ENCODE assay signal across 15 cellular contexts in genomic region chr5:31908396-31908795, GRCh38.
DNase-seq lines count a peak whose midpoint lies in the region; ATAC-seq and TF ChIP-seq lines count a peak whose summit lies in the region.
"Had no signal": no experiment of that assay in that cellular context is flagged by ENCODE, and none has a peak within 500 bp of the region (broad histone marks: within the 10 kb centered on the region; RNA-seq: fewer than 3 reads in every experiment).

No MANE protein-coding gene starts in this region.

- no peaks in the 10 kb centered on the region for H3K9me3 Mint-ChIP-seq in activated CD4-positive, alpha-beta T cell treated with anti-CD3 and anti-CD28 coated beads for 36 hours (ENCODE audit: low read depth)
- H3K9me3 Mint-ChIP-seq in CD4-positive, alpha-beta T cell, result no peaks in the 10 kb centered on the region
- H3K9me3 Mint-ChIP-seq in endothelial cell (ENCODE audit: unreplicated experiment), result no peaks in the 10 kb centered on the region
- H3K9me3 Mint-ChIP-seq in progenitor cell of endocrine pancreas (ENCODE audit: low read depth), result no peaks in the 10 kb centered on the region

- peak; percentile 8 for DNase-seq in activated CD4-positive, alpha-beta T cell treated with anti-CD3 and anti-CD28 coated beads for 36 hours
- no peak for DNase-seq in activated CD4-positive, alpha-beta T cell treated with anti-CD3 and anti-CD28 coated beads, Interleukin-2, amount 50 U/mL, for 48 hours
- peak in 1 of 10 experiments; percentile 8 for DNase-seq in CD4-positive, alpha-beta T cell
- DNase-seq in endothelial cell (ENCODE audit: low spot score) (no peak), progenitor cell of endocrine pancreas (ENCODE audit: low spot score, unreplicated experiment) (no peak), NCI-H1048 (lab: John Stamatoyannopoulos, UW) (no peak)
- DNase-seq in stimulated activated CD4-positive, alpha-beta T cell treated with anti-CD3 and anti-CD28 coated beads, Interleukin-2, amount 100 ng/mL, for 24 hours, result no peak
- DNase-seq: AML-193; CD4-positive, alpha-beta memory T cell; DMS 273 treated with DMSO at 0.1 percent for 48 hours; DMS53 had no signal

- H3K4me1 Mint-ChIP-seq in activated CD4-positive, alpha-beta T cell treated with anti-CD3 and anti-CD28 coated beads for 36 hours, result peaks cover 5% of the 10 kb centered on the region
- H3K4me1 Mint-ChIP-seq in CD4-positive, alpha-beta T cell (ENCODE audit: low read depth), result peaks cover 10% of the 10 kb centered on the region
- H3K4me1 Mint-ChIP-seq in endothelial cell (ENCODE audit: unreplicated experiment) (peaks cover under 1% of the 10 kb centered on the region), progenitor cell of endocrine pancreas (ENCODE audit: low read depth) (peaks cover 2% of the 10 kb centered on the region)
- H3K4me1 Mint-ChIP-seq: CD4-positive, alpha-beta memory T cell had no signal

- CTCF ChIA-PET in activated CD4-positive, alpha-beta T cell treated with anti-CD3 and anti-CD28 coated beads for 36 hours (lab: Charles Lee), result interaction anchor here (0.7 to 1.1 kb wide), 4 partner anchors 10 to 168 kb away, joined by 3 to 5 read pairs (median 4); no protein-coding TSS in a partner anchor
- CTCF ChIA-PET in CD4-positive, alpha-beta T cell (lab: Charles Lee), result no interaction called here

- TF ChIP-seq CTCF in CD4-positive, alpha-beta T cell (IDR thresholded peaks at IDR 0.05), result no peak
- no peak for TF ChIP-seq CTCF in endothelial cell (IDR thresholded peaks at IDR 0.05; ENCODE audit: unreplicated experiment)
- TF ChIP-seq CTCF in progenitor cell of endocrine pancreas (IDR thresholded peaks at IDR 0.05; ENCODE audit: unreplicated experiment), result no peak

- H3K27me3 ChIP-seq in CD4-positive, alpha-beta T cell (ENCODE audit: control insufficient read depth, insufficient read depth, low read length), result no peaks in the 10 kb centered on the region

- no peak overlapping the region for H3K27ac Mint-ChIP-seq in activated CD4-positive, alpha-beta T cell treated with anti-CD3 and anti-CD28 coated beads for 36 hours
- H3K27ac Mint-ChIP-seq in CD4-positive, alpha-beta T cell, result peak overlapping the region; percentile 34
- H3K27ac Mint-ChIP-seq in endothelial cell (ENCODE audit: unreplicated experiment) (no peak overlapping the region), progenitor cell of endocrine pancreas (peak overlapping the region; percentile 15)
- H3K27ac Mint-ChIP-seq: CD4-positive, alpha-beta memory T cell had no signal

- intact Hi-C loops in activated CD4-positive, alpha-beta T cell treated with anti-CD3 and anti-CD28 coated beads for 36 hours (cut with DNase I, micrococcal nuclease), result no loop called here
- intact Hi-C loops in CD4-positive, alpha-beta T cell (cut with DNase I, micrococcal nuclease), result no loop called here

- peak; percentile 33 for ATAC-seq in activated CD4-positive, alpha-beta T cell treated with anti-CD3 and anti-CD28 coated beads for 36 hours
- ATAC-seq in CD4-positive, alpha-beta T cell (ENCODE audit: poor library complexity), result no peak
- ATAC-seq: A549 had no signal

- no peaks in the 10 kb centered on the region for H3K27me3 Mint-ChIP-seq in activated CD4-positive, alpha-beta T cell treated with anti-CD3 and anti-CD28 coated beads for 36 hours
- no peaks in the 10 kb centered on the region for H3K27me3 Mint-ChIP-seq in CD4-positive, alpha-beta T cell
- H3K27me3 Mint-ChIP-seq in endothelial cell (ENCODE audit: unreplicated experiment) (peaks cover 2% of the 10 kb centered on the region), progenitor cell of endocrine pancreas (no peaks in the 10 kb centered on the region)

- H3K27ac ChIP-seq in CD4-positive, alpha-beta T cell (ENCODE audit: low read depth, low read length), result no peak overlapping the region
- H3K27ac ChIP-seq: 22Rv1, A549, C4-2B had no signal

- no peak overlapping the region for H3K4me3 Mint-ChIP-seq in activated CD4-positive, alpha-beta T cell treated with anti-CD3 and anti-CD28 coated beads for 36 hours
- H3K4me3 Mint-ChIP-seq in CD4-positive, alpha-beta T cell, result peak overlapping the region; percentile 1
- H3K4me3 Mint-ChIP-seq in endothelial cell (ENCODE audit: unreplicated experiment), result peak overlapping the region; percentile 35
- no peak overlapping the region for H3K4me3 Mint-ChIP-seq in progenitor cell of endocrine pancreas (ENCODE audit: low read depth)
- H3K4me3 Mint-ChIP-seq: CD4-positive, alpha-beta memory T cell had no signal

- H3K36me3 Mint-ChIP-seq in activated CD4-positive, alpha-beta T cell treated with anti-CD3 and anti-CD28 coated beads for 36 hours (ENCODE audit: low read depth), result no peaks in the 10 kb centered on the region
- no peaks in the 10 kb centered on the region for H3K36me3 Mint-ChIP-seq in CD4-positive, alpha-beta T cell (ENCODE audit: low read depth)
- H3K36me3 Mint-ChIP-seq in endothelial cell (ENCODE audit: low read depth, unreplicated experiment) (peaks cover 9% of the 10 kb centered on the region), progenitor cell of endocrine pancreas (ENCODE audit: insufficient read depth) (no peaks in the 10 kb centered on the region)
- H3K36me3 Mint-ChIP-seq: CD4-positive, alpha-beta memory T cell had no signal

- POLR2A ChIA-PET in activated CD4-positive, alpha-beta T cell treated with anti-CD3 and anti-CD28 coated beads for 36 hours (lab: Charles Lee), result no interaction called here
- POLR2A ChIA-PET in CD4-positive, alpha-beta T cell (lab: Charles Lee), result interaction anchor here (0.6 to 1.9 kb wide), 3 partner anchors 35 to 169 kb away, joined by 3 to 8 read pairs (median 3); no protein-coding TSS in a partner anchor

- H3K9me3 ChIP-seq in CD4-positive, alpha-beta T cell (ENCODE audit: control insufficient read depth, low read length), result no peaks in the 10 kb centered on the region
- H3K9me3 ChIP-seq: A549, HAP-1 had no signal

Comparison
In these comparisons a context has a peak if more than half of its experiments do, and no peak if none do; other contexts are left out.
1. H3K27ac Mint-ChIP-seq: peak in CD4-positive, alpha-beta T cell (single experiment) and progenitor cell of endocrine pancreas (single experiment); none in activated CD4-positive, alpha-beta T cell treated with anti-CD3 and anti-CD28 coated beads for 36 hours (single experiment) and endothelial cell (single experiment).
2. H3K4me3 Mint-ChIP-seq: peak in CD4-positive, alpha-beta T cell (single experiment) and endothelial cell (single experiment); none in activated CD4-positive, alpha-beta T cell treated with anti-CD3 and anti-CD28 coated beads for 36 hours (single experiment) and progenitor cell of endocrine pancreas (single experiment).